Comparison of ENCODE assay signal across 1 cellular context in genomic region chr1:3453891-3454810, GRCh38.
A peak's percentile ranks its signal among the peaks of the same experiment; 100 is the strongest.
TF ChIP-seq lines count a peak whose summit lies in the region.

TSS of gene ARHGEF16 (plus strand) at chr1:3454665. CDS start at chr1:3463085, 8,420 bp downstream.

TF ChIP-seq in HepG2, 621 proteins besides CTCF, POLR2A, EP300 and RAD21 (continued from another document and continues in another):
- TF ChIP-seq ZNF687 (CRISPR knock-in tag; IDR thresholded peaks at IDR 0.05) = peak; percentile 93
- TF ChIP-seq NFAT5 (CRISPR knock-in tag; IDR thresholded peaks at IDR 0.05) = no peak
- TF ChIP-seq MZF1 (CRISPR knock-in tag; IDR thresholded peaks at IDR 0.05; ENCODE audit: borderline replicate concordance) = no peak
- no peak for TF ChIP-seq ZFP62 (CRISPR knock-in tag; IDR thresholded peaks at IDR 0.05)
- TF ChIP-seq SAFB2 (CRISPR knock-in tag; IDR thresholded peaks at IDR 0.05; ENCODE audit: borderline replicate concordance, low read depth) = peak; percentile 97
- TF ChIP-seq FOXC1 (CRISPR knock-in tag; IDR thresholded peaks at IDR 0.05; ENCODE audit: borderline replicate concordance) = no peak
- no peak for TF ChIP-seq MATR3 (CRISPR knock-in tag; IDR thresholded peaks at IDR 0.05)
- no peak; the same call in 1 of the 2 replicates for TF ChIP-seq ZSCAN20 (CRISPR knock-in tag; IDR thresholded peaks at IDR 0.05; ENCODE audit: borderline replicate concordance)
- no peak for TF ChIP-seq CHD2 (IDR thresholded peaks at IDR 0.05; ENCODE audit: low read depth, low read length)
- peak; percentile 66; the same call in 1 of the 2 replicates for TF ChIP-seq MYC (CRISPR knock-in tag; IDR thresholded peaks at IDR 0.05; ENCODE audit: borderline replicate concordance)
- TF ChIP-seq MED1 (CRISPR knock-in tag; IDR thresholded peaks at IDR 0.05) = peak; percentile 80
- no peak for TF ChIP-seq ATF1 (CRISPR knock-in tag; IDR thresholded peaks at IDR 0.05)
- TF ChIP-seq PLRG1 (conservative IDR thresholded peaks at IDR 0.05) = no peak
- TF ChIP-seq NR2F6 (IDR thresholded peaks at IDR 0.05) = no peak
- peak; percentile 20; the same call in 1 of the 2 replicates for TF ChIP-seq NR2F6 (CRISPR knock-in tag; IDR thresholded peaks at IDR 0.05)
- TF ChIP-seq HOXA5 (CRISPR knock-in tag; IDR thresholded peaks at IDR 0.05) = peak; percentile 36; the same call in 1 of the 2 replicates
- TF ChIP-seq HIVEP1 (CRISPR knock-in tag; IDR thresholded peaks at IDR 0.05) = peak; percentile 74
- TF ChIP-seq ZNF260 (CRISPR knock-in tag; IDR thresholded peaks at IDR 0.05; ENCODE audit: borderline replicate concordance, low read depth) = no peak
- no peak for TF ChIP-seq ZKSCAN1 (IDR thresholded peaks at IDR 0.05; ENCODE audit: low read length)
- TF ChIP-seq SMAD1 (CRISPR knock-in tag; IDR thresholded peaks at IDR 0.05; ENCODE audit: borderline replicate concordance, low read depth) = no peak; the same call in 1 of the 2 replicates
- no peak for TF ChIP-seq ZNF7 (CRISPR knock-in tag; IDR thresholded peaks at IDR 0.05)
- TF ChIP-seq ZIK1 (CRISPR knock-in tag; IDR thresholded peaks at IDR 0.05; ENCODE audit: borderline replicate concordance, low read depth) = no peak
- TF ChIP-seq SALL2 (CRISPR knock-in tag; IDR thresholded peaks at IDR 0.05) = peak; percentile 63; the same call in 1 of the 2 replicates
- TF ChIP-seq SPEN (CRISPR knock-in tag; IDR thresholded peaks at IDR 0.05; ENCODE audit: low read depth) = peak; percentile 65; the same call in 1 of the 2 replicates
- no peak for TF ChIP-seq NBN (conservative IDR thresholded peaks at IDR 0.05)
- peak; percentile 36; the same call in 1 of the 3 replicates for TF ChIP-seq MXI1 (IDR thresholded peaks at IDR 0.05; ENCODE audit: borderline replicate concordance, low read depth, low read length)
- no peak for TF ChIP-seq ZFP1 (CRISPR knock-in tag; IDR thresholded peaks at IDR 0.05)
- TF ChIP-seq FOXA1 (IDR thresholded peaks at IDR 0.05) = no peak
- TF ChIP-seq FOXA1 (CRISPR knock-in tag; IDR thresholded peaks at IDR 0.05) = no peak
- TF ChIP-seq TAF1 (CRISPR knock-in tag; IDR thresholded peaks at IDR 0.05) = no peak
- TF ChIP-seq ZBTB43 (CRISPR knock-in tag; conservative IDR thresholded peaks at IDR 0.05) = peak; percentile 67; the same call in 1 of the 2 replicates
- TF ChIP-seq STAG1 (CRISPR knock-in tag; IDR thresholded peaks at IDR 0.05) = peak; percentile 65
- TF ChIP-seq ZNF816 (CRISPR knock-in tag; IDR thresholded peaks at IDR 0.05; ENCODE audit: borderline replicate concordance) = peak; percentile 54; the same call in 1 of the 2 replicates
- no peak for TF ChIP-seq SIN3B (IDR thresholded peaks at IDR 0.05; ENCODE audit: low read length)
- no peak for TF ChIP-seq BATF2 (CRISPR knock-in tag; IDR thresholded peaks at IDR 0.05)
- TF ChIP-seq CSRNP2 (CRISPR knock-in tag; conservative IDR thresholded peaks at IDR 0.05; ENCODE audit: low read depth) = no peak
- no peak for TF ChIP-seq PAF1 (CRISPR knock-in tag; IDR thresholded peaks at IDR 0.05)
- no peak for TF ChIP-seq AFF4 (CRISPR knock-in tag; IDR thresholded peaks at IDR 0.05)
- no peak for TF ChIP-seq RCOR2 (CRISPR knock-in tag; IDR thresholded peaks at IDR 0.05)
- TF ChIP-seq ZFYVE20 (CRISPR knock-in tag; IDR thresholded peaks at IDR 0.05; ENCODE audit: borderline replicate concordance, low read depth) = no peak
- no peak for TF ChIP-seq ZNF670 (CRISPR knock-in tag; IDR thresholded peaks at IDR 0.05; ENCODE audit: borderline replicate concordance)
- no peak for TF ChIP-seq EED (CRISPR knock-in tag; IDR thresholded peaks at IDR 0.05)
- TF ChIP-seq ZNF850 (CRISPR knock-in tag; conservative IDR thresholded peaks at IDR 0.05) = no peak
- no peak for TF ChIP-seq FOXO4 (CRISPR knock-in tag; conservative IDR thresholded peaks at IDR 0.05)
- TF ChIP-seq THAP11 (CRISPR knock-in tag; IDR thresholded peaks at IDR 0.05) = peak; percentile 36
- TF ChIP-seq ZMAT5 (CRISPR knock-in tag; IDR thresholded peaks at IDR 0.05; ENCODE audit: borderline replicate concordance, low read depth) = no peak
- peak; percentile 63; the same call in 1 of the 2 replicates for TF ChIP-seq MXD1 (CRISPR knock-in tag; IDR thresholded peaks at IDR 0.05)
